25 cellular contexts compared by ENCODE assay signal in genomic region chrY:17952224-17952623, GRCh38.
DNase-seq lines count a peak whose midpoint lies in the region; ATAC-seq and TF ChIP-seq lines count a peak whose summit lies in the region.
"Had no signal": no experiment of that assay in that cellular context is flagged by ENCODE, and none has a peak within 500 bp of the region (broad histone marks: within the 10 kb centered on the region; RNA-seq: fewer than 3 reads in every experiment).

No MANE protein-coding gene starts in this region.

- no peaks in the 10 kb centered on the region for H3K27me3 ChIP-seq in RWPE2 (ENCODE audit: insufficient read depth, poor library complexity, severe bottlenecking)
- H3K27me3 ChIP-seq: BE2C, SJSA1 had no signal

- peak; percentile 5 for DNase-seq in HCEC 1CT
- no peak for DNase-seq in RWPE2 (ENCODE audit: low spot score)
- DNase-seq in left lobe of liver (ENCODE audit: low spot score), result no peak
- DNase-seq in AG08395 (ENCODE audit: low spot score), result no peak
- no peak for DNase-seq in T-helper 2 cell treated with Interferon-gamma antibody and Interleukin-4, amounts not matched to agents 5 μg/mL and 100 μg/mL, for 36 hours (ENCODE audit: low spot score)
- no peak for DNase-seq in DMS114 treated with DMSO at 0.1 percent for 48 hours (lab: John Stamatoyannopoulos, UW; ENCODE audit: unreplicated experiment)
- DNase-seq: BE2C, Calu3, DMS153, DND-41, H7, MV-4-11, NCI-H1105, NCI-H2029, NCI-H446, NCI-H524 treated with DMSO at 0.1 percent for 48 hours, NCI-H774, PC-3, Right ventricle myocardium superior had no signal

- no peaks in the 10 kb centered on the region for H3K4me1 Mint-ChIP-seq in T-helper 2 cell treated with Interferon-gamma antibody and Interleukin-4, amounts not matched to agents 5 μg/mL and 100 μg/mL, for 36 hours (ENCODE audit: low read depth)
- H3K4me1 Mint-ChIP-seq: CD14-positive monocyte, IgD-negative memory B cell had no signal

- no peak overlapping the region for H3K27ac Mint-ChIP-seq in T-helper 2 cell treated with Interferon-gamma antibody and Interleukin-4, amounts not matched to agents 5 μg/mL and 100 μg/mL, for 36 hours
- H3K27ac Mint-ChIP-seq: CD14-positive monocyte, IgD-negative memory B cell had no signal

- no peaks in the 10 kb centered on the region for H3K9me3 ChIP-seq in RWPE2 (ENCODE audit: severe bottlenecking)
- H3K9me3 ChIP-seq: BE2C, SJSA1 had no signal

- H3K4me1 ChIP-seq in RWPE2 (ENCODE audit: insufficient read depth, poor library complexity, severe bottlenecking), result no peaks in the 10 kb centered on the region
- H3K4me1 ChIP-seq: BE2C, SJSA1 had no signal

- peak; percentile 22 for TF ChIP-seq CTCF in RWPE2 (IDR thresholded peaks at IDR 0.05; ENCODE audit: poor library complexity, severe bottlenecking)

- H3K4me3 Mint-ChIP-seq in T-helper 2 cell treated with Interferon-gamma antibody and Interleukin-4, amounts not matched to agents 5 μg/mL and 100 μg/mL, for 36 hours, result no peak overlapping the region
- H3K4me3 Mint-ChIP-seq: CD14-positive monocyte, IgD-negative memory B cell had no signal

- H3K36me3 Mint-ChIP-seq in T-helper 2 cell treated with Interferon-gamma antibody and Interleukin-4, amounts not matched to agents 5 μg/mL and 100 μg/mL, for 36 hours (ENCODE audit: low read depth), result no peaks in the 10 kb centered on the region
- H3K36me3 Mint-ChIP-seq: CD14-positive monocyte, IgD-negative memory B cell had no signal

- H3K4me3 ChIP-seq in RWPE2 (ENCODE audit: severe bottlenecking), result no peak overlapping the region
- H3K4me3 ChIP-seq: SJSA1 had no signal

- H3K27ac ChIP-seq in RWPE2 (ENCODE audit: poor library complexity, severe bottlenecking), result no peak overlapping the region
- H3K27ac ChIP-seq: HL-60, KMS-11, SJSA1 had no signal

- H3K36me3 ChIP-seq in RWPE2 (ENCODE audit: low read depth), result no peaks in the 10 kb centered on the region
- H3K36me3 ChIP-seq: BE2C, SJSA1 had no signal

- ATAC-seq in RWPE2 (ENCODE audit: low read depth) (no peak), left lobe of liver (peak; percentile 70), HG03175 (IDR thresholded peaks at IDR 0.05; ENCODE audit: unreplicated experiment) (no peak)
- ATAC-seq: PC-3 had no signal

- peaks cover 6% of the 10 kb centered on the region for H3K9me3 Mint-ChIP-seq in T-helper 2 cell treated with Interferon-gamma antibody and Interleukin-4, amounts not matched to agents 5 μg/mL and 100 μg/mL, for 36 hours
- H3K9me3 Mint-ChIP-seq: IgD-negative memory B cell had no signal

- H3K27me3 Mint-ChIP-seq in T-helper 2 cell treated with Interferon-gamma antibody and Interleukin-4, amounts not matched to agents 5 μg/mL and 100 μg/mL, for 36 hours (ENCODE audit: low read depth), result no peaks in the 10 kb centered on the region
- H3K27me3 Mint-ChIP-seq: IgD-negative memory B cell had no signal
